Comparison of ENCODE assay signal across 25 cellular contexts in the genomic region with DNA sequence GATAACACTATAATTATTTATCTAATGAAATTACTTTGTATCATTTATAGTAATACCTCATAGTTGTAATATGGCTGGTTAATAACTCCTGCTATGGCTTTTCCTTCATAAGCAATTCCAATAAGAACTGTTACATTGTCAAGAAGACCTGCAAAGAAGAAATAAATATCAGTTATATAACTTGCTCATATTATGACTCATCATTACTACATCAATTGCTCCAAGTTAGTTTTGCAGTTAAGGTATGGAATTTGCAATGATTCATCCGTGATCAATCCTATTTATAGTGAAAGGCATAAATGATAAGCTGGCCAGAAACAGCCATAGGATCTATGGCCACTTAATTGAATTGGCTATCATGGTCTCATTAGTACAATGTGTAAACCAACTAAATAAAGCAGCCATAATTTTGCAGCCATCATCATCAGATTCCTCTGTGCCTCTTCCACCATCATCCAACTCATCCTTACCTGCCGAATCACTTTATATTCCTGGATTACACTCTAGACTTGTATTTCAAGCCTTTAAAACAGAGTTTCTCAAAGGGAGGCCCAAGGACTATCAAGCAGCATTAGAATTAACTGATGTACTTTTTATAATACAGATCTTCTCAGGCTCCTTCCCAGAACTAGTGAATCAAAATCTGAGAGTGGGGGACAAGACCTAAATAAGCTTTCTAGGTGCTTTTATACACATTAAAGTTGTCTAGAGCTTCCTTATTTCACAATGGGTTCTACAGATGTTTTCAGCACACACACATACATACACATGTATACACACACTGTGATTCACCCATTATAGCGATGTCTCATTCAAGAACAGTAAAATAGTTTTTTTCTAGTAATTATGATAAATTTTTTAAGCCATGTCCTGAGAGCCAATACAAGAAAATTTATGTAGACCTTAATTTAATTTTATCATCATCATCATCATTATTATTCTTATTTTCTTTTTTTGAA. TPM values are rescaled to one million over a fixed set of nuclear protein-coding genes. Genes with fewer than 3 reads are reported as not detected.
A peak's percentile ranks its signal among the peaks of the same experiment; 100 is the strongest.
DNase-seq lines count a peak whose midpoint lies in the region; ATAC-seq and TF ChIP-seq lines count a peak whose summit lies in the region.
"Had no signal": no experiment of that assay in that cellular context is flagged by ENCODE, and none has a peak within 500 bp of the region (broad histone marks: within the 10 kb centered on the region; RNA-seq: fewer than 3 reads in every experiment).

No MANE protein-coding gene starts in this region.

- POLR2A ChIA-PET in HCT116 (lab: Charles Lee) (no interaction called here), RWPE1 (lab: Yijun Ruan, JAX; ENCODE audit: low non-redundant PET) (no interaction called here)

- no peak overlapping the region for H3K4me3 ChIP-seq in HCT116 (replicated peaks in 1 of 2; ENCODE audit: low read depth in 1 of 2, low read length in 2 of 2)
- H3K4me3 ChIP-seq in epithelial cell of esophagus (ENCODE audit: low read length), result no peak overlapping the region
- no peak overlapping the region for H3K4me3 ChIP-seq in Peyer's patch
- H3K4me3 ChIP-seq: adrenal gland, BLaER1, body of pancreas, dorsolateral prefrontal cortex, left lung, smooth muscle cell, upper lobe of right lung had no signal

- H3K9me3 ChIP-seq in HCT116 (ENCODE audit: control insufficient read depth in 1 of 2, insufficient read depth in 1 of 2, low read depth in 1 of 2, low read length in 2 of 2) (no peaks in the 10 kb centered on the region), Peyer's patch (no peaks in the 10 kb centered on the region)
- H3K9me3 ChIP-seq: adrenal gland, BLaER1, body of pancreas, left lung, upper lobe of right lung had no signal

- no peak overlapping the region for H2AFZ ChIP-seq in HCT116 (ENCODE audit: low read depth, low read length, poor library complexity, severe bottlenecking)
- H2AFZ ChIP-seq: parathyroid adenoma had no signal

- no peaks in the 10 kb centered on the region for H3K79me2 ChIP-seq in HCT116 (ENCODE audit: insufficient read depth, low read length)
- H3K79me2 ChIP-seq: parathyroid adenoma had no signal

- TF ChIP-seq RAD21 in HCT116 (IDR thresholded peaks at IDR 0.05; ENCODE audit: low read depth), result no peak

- H4K20me1 ChIP-seq in HCT116 (ENCODE audit: insufficient read depth), result no peaks in the 10 kb centered on the region
- H4K20me1 ChIP-seq: BLaER1 had no signal

- H3K9me2 ChIP-seq in HCT116 (ENCODE audit: insufficient read depth), result no peaks in the 10 kb centered on the region

- H3K36me3 ChIP-seq in HCT116 (ENCODE audit: control insufficient read depth in 1 of 2, insufficient read depth in 2 of 2, low read length in 2 of 2) (peaks cover 2 to 4% of the 10 kb centered on the region in 2 experiments; a peak in 1 of 4 replicates), Peyer's patch (peaks cover 0 to 82% (median 2%) of the 10 kb centered on the region in 3 donors)

- no peak for DNase-seq in HCT116 (ENCODE audit: low read depth, low spot score)
- peak; percentile 88 for DNase-seq in RWPE1 (ENCODE audit: low spot score)
- peak; percentile 74 for DNase-seq in epithelial cell of esophagus (ENCODE audit: low read depth)
- DNase-seq in non-pigmented ciliary epithelial cell (ENCODE audit: low read depth), result peak; percentile 36
- no peak for DNase-seq in Peyer's patch
- no peak for DNase-seq in G401 (ENCODE audit: low spot score)
- DNase-seq in D341Med (ENCODE audit: low spot score), result no peak
- DNase-seq: activated CD4-positive, alpha-beta memory T cell treated with anti-CD3 and anti-CD28 coated beads for 36 hours; activated CD4-positive, alpha-beta T cell treated with anti-CD3 and anti-CD28 coated beads for 1 hour; activated naive CD4-positive, alpha-beta T cell treated with Interleukin-2 at 50 U/mL for 16 hours; adrenal gland; body of pancreas; COR-L47; DMS79; dorsolateral prefrontal cortex; left lung; NCI-H1092; NCI-H1694; stimulated activated naive CD4-positive, alpha-beta T cell treated with Interleukin-2 at 50 U/mL for 16 hours; T-helper 2 cell; upper lobe of right lung had no signal

- in situ Hi-C loops in G401 (cut with HindIII; ENCODE audit: low sequenced_read_pairs), result loop anchor here (10.0 kb wide), 1 partner anchor 207 kb away; a partner anchor contains a TSS

- H3K27ac ChIP-seq in HCT116 (ENCODE audit: low read depth, low read length) (no peak overlapping the region), RWPE1 (no peak overlapping the region), Peyer's patch (no peak overlapping the region)
- H3K27ac ChIP-seq: adrenal gland, BLaER1, body of pancreas, dorsolateral prefrontal cortex, left lung, parathyroid adenoma, upper lobe of right lung had no signal

- H3K27me3 ChIP-seq in HCT116 (ENCODE audit: insufficient read depth, low read length), result no peaks in the 10 kb centered on the region
- H3K27me3 ChIP-seq in Peyer's patch, result no peaks in the 10 kb centered on the region
- H3K27me3 ChIP-seq: adrenal gland, BLaER1, body of pancreas, dorsolateral prefrontal cortex, left lung, upper lobe of right lung had no signal

- H3K4me1 ChIP-seq in HCT116 (ENCODE audit: control insufficient read depth in 1 of 2, insufficient read depth in 2 of 2, low read length in 2 of 2), result peaks cover 0 to 8% of the 10 kb centered on the region in 2 experiments; a peak in 2 of 4 replicates
- H3K4me1 ChIP-seq in Peyer's patch, result no peaks in the 10 kb centered on the region
- H3K4me1 ChIP-seq: adrenal gland, BLaER1, body of pancreas, left lung, parathyroid adenoma, upper lobe of right lung had no signal

- ATAC-seq in HCT116 (no peak), GM18517 (IDR thresholded peaks at IDR 0.05; ENCODE audit: unreplicated experiment) (no peak)
- ATAC-seq: body of pancreas, left lung, upper lobe of right lung had no signal

- CTCF ChIA-PET in HCT116 (lab: Charles Lee) (no interaction called here), RWPE1 (lab: Yijun Ruan, JAX) (interaction anchor here (0.6 to 1.1 kb wide), 3 partner anchors 17 to 695 kb away, joined by 3 to 4 read pairs (median 3); no protein-coding TSS in a partner anchor)

- intact Hi-C loops in HCT116 (cut with micrococcal nuclease), result no loop called here

- TF ChIP-seq POLR2A in HCT116 (IDR thresholded peaks at IDR 0.05; ENCODE audit: borderline replicate concordance, extremely low read depth, insufficient read depth, insufficient read length), result no peak
- TF ChIP-seq POLR2A in Peyer's patch (IDR thresholded peaks at IDR 0.05), result no peak

- TF ChIP-seq CTCF in HCT116 (IDR thresholded peaks at IDR 0.05 in 2 of 3, conservative IDR thresholded peaks at IDR 0.05 in 1 of 3; ENCODE audit: borderline replicate concordance in 1 of 3, insufficient read depth in 1 of 3, low read depth in 2 of 3, low read length in 2 of 3) (no peak), RWPE1 (conservative IDR thresholded peaks at IDR 0.05; ENCODE audit: low read depth) (no peak), epithelial cell of esophagus (IDR thresholded peaks at IDR 0.05; ENCODE audit: insufficient read depth, low read depth, low read length, missing control alignments) (no peak), Peyer's patch (IDR thresholded peaks at IDR 0.05) (no peak)

- H3K9ac ChIP-seq in HCT116 (ENCODE audit: low read length), result no peak overlapping the region
- H3K9ac ChIP-seq: BLaER1, parathyroid adenoma had no signal

- H3K4me2 ChIP-seq in HCT116 (ENCODE audit: low read length), result peak overlapping the region; percentile 43; the same call in 1 of the 2 replicates
- H3K4me2 ChIP-seq: BLaER1, smooth muscle cell had no signal

- RAD21 ChIA-PET in HCT116 (lab: Charles Lee; ENCODE audit: low non-redundant PET in 1 of 2, low total read pairs in 2 of 2, uncharacterized antibody in 2 of 2, unreplicated experiment in 2 of 2), result no interaction called here

- BruUV-seq in HCT116 (replicated peaks; lab: Mats Ljungman, UMichigan), result no TSS peak

TF ChIP-seq in HCT116, 20 proteins besides CTCF, POLR2A, EP300 and RAD21:
- TF ChIP-seq, protein P1, sequence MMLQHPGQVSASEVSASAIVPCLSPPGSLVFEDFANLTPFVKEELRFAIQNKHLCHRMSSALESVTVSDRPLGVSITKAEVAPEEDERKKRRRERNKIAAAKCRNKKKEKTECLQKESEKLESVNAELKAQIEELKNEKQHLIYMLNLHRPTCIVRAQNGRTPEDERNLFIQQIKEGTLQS (IDR thresholded peaks at IDR 0.05), result no peak
- TF ChIP-seq FOSL1 (IDR thresholded peaks at IDR 0.05; ENCODE audit: low read depth), result peak; percentile 21; the same call in 1 of the 2 replicates
TF ChIP-seq in HCT116: peak in this region for 1.

RNA-seq across cellular contexts. Expression of a gene that starts 21.2 kb away (rescaled TPM):
- total RNA-seq in HCT116 (2021; ENCODE audit: unreplicated experiment), result 188 TPM
- 121 and 139 TPM in 2 replicates for polyA plus RNA-seq in HCT116 (2012)
- 10 to 100 TPM; 25.2 to 90.0 (median 62.9) TPM for total RNA-seq in Peyer's patch
- 48.9 and 58.9 TPM in 2 replicates for total RNA-seq in G401 (2014; rRNA removed; shearing (Covaris generic))

RNA-seq across cellular contexts. Expression of a gene that starts 22.1 kb away (rescaled TPM):
- total RNA-seq in HCT116 (2021; ENCODE audit: unreplicated experiment) (25.2 TPM), Peyer's patch (10 to 100 TPM; 21.5 to 77.9 (median 56.7) TPM)
- 30.4 and 30.9 TPM in 2 replicates for polyA plus RNA-seq in HCT116 (2012)
- 14.8 and 21.0 TPM in 2 replicates for total RNA-seq in G401 (2014; rRNA removed; shearing (Covaris generic))

RNA-seq across cellular contexts. Expression of a gene that starts 26.4 kb away (rescaled TPM):
- total RNA-seq in HCT116 (2021; ENCODE audit: unreplicated experiment), result 106 TPM
- 45.4 and 63.8 TPM in 2 replicates for polyA plus RNA-seq in HCT116 (2012)
- 10 to 100 TPM; 42.1 to 59.1 (median 52.4) TPM for total RNA-seq in Peyer's patch
- 130 and 147 TPM in 2 replicates for total RNA-seq in G401 (2014; rRNA removed; shearing (Covaris generic))

Comparison
In these comparisons a context has a peak if more than half of its experiments do, and no peak if none do; other contexts are left out.
1. DNase-seq: peak in RWPE1 (single experiment), epithelial cell of esophagus (single experiment) and non-pigmented ciliary epithelial cell (single experiment); none in HCT116 (single experiment), Peyer's patch (0 of 3), G401 (single experiment) and D341Med (single experiment).